In genomic region chr7:17488829-17489228, GRCh38 we compare ENCODE assay signal across 18 cellular contexts.
"Had no signal": no experiment of that assay in that cellular context is flagged by ENCODE, and none has a peak within 500 bp of the region (broad histone marks: within the 10 kb centered on the region; RNA-seq: fewer than 3 reads in every experiment).

No MANE protein-coding gene starts in this region.

- H3K4me1 Mint-ChIP-seq: central memory CD8-positive, alpha-beta T cell; memory B cell had no signal

- H3K9me3 Mint-ChIP-seq: central memory CD8-positive, alpha-beta T cell had no signal

- H3K27ac Mint-ChIP-seq: activated naive CD8-positive, alpha-beta T cell treated with anti-CD3 and anti-CD28 coated beads, Interleukin-2, amount 10 ng/mL, durations not matched to agents 7 days and 5 days; memory B cell; naive thymus-derived CD8-positive, alpha-beta T cell had no signal

- ATAC-seq: mucosa of descending colon; naive thymus-derived CD8-positive, alpha-beta T cell had no signal

- H3K27me3 Mint-ChIP-seq: central memory CD8-positive, alpha-beta T cell; memory B cell had no signal

- H3K36me3 Mint-ChIP-seq: memory B cell; naive thymus-derived CD8-positive, alpha-beta T cell had no signal

- DNase-seq: activated CD4-positive, CD25-positive, alpha-beta regulatory T cell treated with anti-CD3 and anti-CD28 coated beads, Interleukin-2, amount 50 U/mL, for 72 hours; activated naive CD4-positive, alpha-beta T cell; activated naive CD8-positive, alpha-beta T cell treated with anti-CD3 and anti-CD28 coated beads, Interleukin-2, amount 10 ng/mL, durations not matched to agents 7 days and 5 days; anterior cingulate cortex; brain microvascular endothelial cell; effector CD8-positive, alpha-beta T cell; esophagus squamous epithelium; hippocampal formation; left ventricle myocardium inferior; mucosa of descending colon; naive thymus-derived CD8-positive, alpha-beta T cell; sigmoid colon; spleen; stomach; testis; upper lobe of left lung had no signal

- H3K4me3 Mint-ChIP-seq: activated naive CD8-positive, alpha-beta T cell treated with anti-CD3 and anti-CD28 coated beads, Interleukin-2, amount 10 ng/mL, durations not matched to agents 7 days and 5 days; central memory CD8-positive, alpha-beta T cell; memory B cell; naive thymus-derived CD8-positive, alpha-beta T cell had no signal
